ENCODE assay signal across 15 cellular contexts in the genomic region with DNA sequence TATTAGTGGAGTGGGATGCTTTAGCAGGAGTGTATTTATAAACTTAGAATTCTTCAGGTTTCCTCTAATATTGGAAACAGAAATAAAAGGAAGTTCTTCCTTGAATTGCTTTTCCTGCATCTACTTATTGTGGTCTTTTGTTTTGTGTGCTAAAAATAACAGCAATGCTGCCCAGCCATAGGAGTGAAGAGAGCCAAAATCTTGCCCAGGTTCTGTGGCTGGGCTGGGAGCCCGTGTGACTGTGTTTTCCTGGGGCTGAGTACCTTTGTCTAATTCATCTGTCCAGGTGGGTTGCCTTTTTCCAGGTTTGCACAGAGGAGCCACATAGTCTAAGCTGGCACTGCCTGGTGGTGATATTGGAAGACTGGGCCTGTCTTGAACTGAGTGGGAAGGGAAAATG.
DNase-seq lines count a peak whose midpoint lies in the region; ATAC-seq and TF ChIP-seq lines count a peak whose summit lies in the region.
"Had no signal": no experiment of that assay in that cellular context is flagged by ENCODE, and none has a peak within 500 bp of the region (broad histone marks: within the 10 kb centered on the region; RNA-seq: fewer than 3 reads in every experiment).

No MANE protein-coding gene starts in this region.

- no peaks in the 10 kb centered on the region for H3K79me2 ChIP-seq in GM23338 (replicated peaks; ENCODE audit: insufficient read depth)

- no peaks in the 10 kb centered on the region for H3F3A ChIP-seq in GM23338 (replicated peaks; ENCODE audit: low read depth)

- H3K4me1 Mint-ChIP-seq in GM23338 (peaks cover 4% of the 10 kb centered on the region; the same call in 1 of the 3 replicates), nephron (peaks cover 12% of the 10 kb centered on the region)
- no peaks in the 10 kb centered on the region for H3K4me1 Mint-ChIP-seq in activated T-helper 1 cell treated with anti-CD3 and anti-CD28 coated beads, Interleukin-12 subunit alpha, Interleukin-12 subunit beta, Interleukin-2, Interleukin-4 antibody, amounts not matched to agents 30 ng/mL and 10 ng/mL and 1 ng/mL, durations not matched to agents 14 hours and 24 hours and 36 hours (ENCODE audit: low read depth)
- H3K4me1 Mint-ChIP-seq: CD8-positive, alpha-beta memory T cell had no signal

- intact Hi-C loops in activated T-helper 1 cell treated with anti-CD3 and anti-CD28 coated beads, Interleukin-12 subunit alpha, Interleukin-12 subunit beta, Interleukin-2, Interleukin-4 antibody, amounts not matched to agents 30 ng/mL and 10 ng/mL and 1 ng/mL, durations not matched to agents 14 hours and 24 hours and 36 hours (cut with micrococcal nuclease): no loop called here

- H3K4me3 Mint-ChIP-seq in GM23338: no peak overlapping the region
- H3K4me3 Mint-ChIP-seq in nephron: no peak overlapping the region
- no peak overlapping the region for H3K4me3 Mint-ChIP-seq in activated T-helper 1 cell treated with anti-CD3 and anti-CD28 coated beads, Interleukin-12 subunit alpha, Interleukin-12 subunit beta, Interleukin-2, Interleukin-4 antibody, amounts not matched to agents 30 ng/mL and 10 ng/mL and 1 ng/mL, durations not matched to agents 14 hours and 24 hours and 36 hours
- H3K4me3 Mint-ChIP-seq: CD8-positive, alpha-beta memory T cell had no signal

- no peaks in the 10 kb centered on the region for H4K20me1 ChIP-seq in GM23338 (replicated peaks; ENCODE audit: insufficient read depth)
- H4K20me1 ChIP-seq: BLaER1 had no signal

- H3K36me3 Mint-ChIP-seq in GM23338 (ENCODE audit: low read depth) (no peaks in the 10 kb centered on the region), nephron (ENCODE audit: low read depth) (no peaks in the 10 kb centered on the region)
- H3K36me3 Mint-ChIP-seq in activated T-helper 1 cell treated with anti-CD3 and anti-CD28 coated beads, Interleukin-12 subunit alpha, Interleukin-12 subunit beta, Interleukin-2, Interleukin-4 antibody, amounts not matched to agents 30 ng/mL and 10 ng/mL and 1 ng/mL, durations not matched to agents 14 hours and 24 hours and 36 hours (ENCODE audit: low read depth): no peaks in the 10 kb centered on the region
- H3K36me3 Mint-ChIP-seq: CD8-positive, alpha-beta memory T cell had no signal

- no peak for ATAC-seq in GM23338

- H3K4me2 ChIP-seq in GM23338: no peak overlapping the region
- H3K4me2 ChIP-seq: BLaER1 had no signal

- H3K27me3 Mint-ChIP-seq in GM23338 (ENCODE audit: insufficient read depth, low read depth, poor library complexity) (no peaks in the 10 kb centered on the region), nephron (ENCODE audit: low read depth) (no peaks in the 10 kb centered on the region)
- H3K27me3 Mint-ChIP-seq in activated T-helper 1 cell treated with anti-CD3 and anti-CD28 coated beads, Interleukin-12 subunit alpha, Interleukin-12 subunit beta, Interleukin-2, Interleukin-4 antibody, amounts not matched to agents 30 ng/mL and 10 ng/mL and 1 ng/mL, durations not matched to agents 14 hours and 24 hours and 36 hours (ENCODE audit: insufficient read depth): peaks cover 2% of the 10 kb centered on the region

- DNase-seq in NCI-H1105 treated with DMSO at 0.1 percent for 48 hours (lab: John Stamatoyannopoulos, UW) (peak; percentile 20), NCI-H1105 (lab: John Stamatoyannopoulos, UW) (no peak), GM23338 (ENCODE audit: low spot score) (no peak), astrocyte of the hippocampus (ENCODE audit: low read depth, low spot score) (peak; percentile 18), RPMI8226 (no peak), DMS53 treated with DMSO at 0.1 percent for 48 hours (lab: John Stamatoyannopoulos, UW; ENCODE audit: unreplicated experiment) (no peak)
- DNase-seq in activated T-helper 1 cell treated with anti-CD3 and anti-CD28 coated beads, Interleukin-12 subunit alpha, Interleukin-12 subunit beta, Interleukin-2, Interleukin-4 antibody, amounts not matched to agents 30 ng/mL and 10 ng/mL and 1 ng/mL, durations not matched to agents 14 hours and 24 hours and 36 hours (ENCODE audit: low spot score): no peak
- DNase-seq: AML-193; Caco-2; CD8-positive, alpha-beta memory T cell; DMS53; H7 had no signal

- TF ChIP-seq CTCF in GM23338 (conservative IDR thresholded peaks at IDR 0.05; ENCODE audit: low read depth in 2 of 2) (no peak), nephron (IDR thresholded peaks at IDR 0.05; ENCODE audit: unreplicated experiment in 3 of 3) (no peak)

- no peak overlapping the region for H3K27ac ChIP-seq in GM23338 (ENCODE audit: low read depth)
- H3K27ac ChIP-seq: 22Rv1, BLaER1 had no signal

- no peak overlapping the region for H3K4me3 ChIP-seq in GM23338
- H3K4me3 ChIP-seq: BLaER1 had no signal

- H3K36me3 ChIP-seq in GM23338 (ENCODE audit: insufficient read depth): no peaks in the 10 kb centered on the region
- H3K36me3 ChIP-seq: BLaER1 had no signal

- H3K9me2 ChIP-seq in GM23338 (ENCODE audit: insufficient read depth): peaks cover 7% of the 10 kb centered on the region

- H3K9me3 Mint-ChIP-seq in GM23338 (no peaks in the 10 kb centered on the region; the same call in 1 of the 3 replicates), nephron (peaks cover 2% of the 10 kb centered on the region)
- H3K9me3 Mint-ChIP-seq in activated T-helper 1 cell treated with anti-CD3 and anti-CD28 coated beads, Interleukin-12 subunit alpha, Interleukin-12 subunit beta, Interleukin-2, Interleukin-4 antibody, amounts not matched to agents 30 ng/mL and 10 ng/mL and 1 ng/mL, durations not matched to agents 14 hours and 24 hours and 36 hours: no peaks in the 10 kb centered on the region

- no peaks in the 10 kb centered on the region for H3K4me1 ChIP-seq in GM23338 (ENCODE audit: insufficient read depth)
- H3K4me1 ChIP-seq: BLaER1, Caco-2 had no signal

- peak overlapping the region; percentile 47; the same call in 1 of the 2 replicates for H2AFZ ChIP-seq in GM23338

- no peaks in the 10 kb centered on the region for H3K27me3 ChIP-seq in GM23338 (ENCODE audit: insufficient read depth)
- H3K27me3 ChIP-seq: BLaER1 had no signal

- H3K27ac Mint-ChIP-seq in GM23338: no peak overlapping the region
- peak overlapping the region in 2 of 3 experiments; percentile 3 to 31 for H3K27ac Mint-ChIP-seq in nephron
- no peak overlapping the region for H3K27ac Mint-ChIP-seq in activated T-helper 1 cell treated with anti-CD3 and anti-CD28 coated beads, Interleukin-12 subunit alpha, Interleukin-12 subunit beta, Interleukin-2, Interleukin-4 antibody, amounts not matched to agents 30 ng/mL and 10 ng/mL and 1 ng/mL, durations not matched to agents 14 hours and 24 hours and 36 hours
- H3K27ac Mint-ChIP-seq: CD8-positive, alpha-beta memory T cell had no signal

TF ChIP-seq in GM23338, 12 proteins besides CTCF, POLR2A, EP300 and RAD21 (continues in another document):
- no peak for TF ChIP-seq REST (IDR thresholded peaks at IDR 0.05; ENCODE audit: unreplicated experiment)
- TF ChIP-seq STAT1 (IDR thresholded peaks at IDR 0.05; ENCODE audit: unreplicated experiment): no peak
- TF ChIP-seq, protein P1, sequence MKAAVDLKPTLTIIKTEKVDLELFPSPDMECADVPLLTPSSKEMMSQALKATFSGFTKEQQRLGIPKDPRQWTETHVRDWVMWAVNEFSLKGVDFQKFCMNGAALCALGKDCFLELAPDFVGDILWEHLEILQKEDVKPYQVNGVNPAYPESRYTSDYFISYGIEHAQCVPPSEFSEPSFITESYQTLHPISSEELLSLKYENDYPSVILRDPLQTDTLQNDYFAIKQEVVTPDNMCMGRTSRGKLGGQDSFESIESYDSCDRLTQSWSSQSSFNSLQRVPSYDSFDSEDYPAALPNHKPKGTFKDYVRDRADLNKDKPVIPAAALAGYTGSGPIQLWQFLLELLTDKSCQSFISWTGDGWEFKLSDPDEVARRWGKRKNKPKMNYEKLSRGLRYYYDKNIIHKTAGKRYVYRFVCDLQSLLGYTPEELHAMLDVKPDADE (IDR thresholded peaks at IDR 0.05): no peak
- no peak for TF ChIP-seq ZNF114 (CRISPR knock-in tag; IDR thresholded peaks at IDR 0.05)
- no peak for TF ChIP-seq ZNF331 (CRISPR knock-in tag; IDR thresholded peaks at IDR 0.05; ENCODE audit: low read depth)

Comparison
In these comparisons a context has a peak if more than half of its experiments do, and no peak if none do; other contexts are left out.
1. DNase-seq: peak in NCI-H1105 treated with DMSO at 0.1 percent for 48 hours (single experiment) and astrocyte of the hippocampus (single experiment); none in NCI-H1105 (single experiment), GM23338 (single experiment), RPMI8226 (single experiment), DMS53 treated with DMSO at 0.1 percent for 48 hours (single experiment) and activated T-helper 1 cell treated with anti-CD3 and anti-CD28 coated beads, Interleukin-12 subunit alpha, Interleukin-12 subunit beta, Interleukin-2, Interleukin-4 antibody, amounts not matched to agents 30 ng/mL and 10 ng/mL and 1 ng/mL, durations not matched to agents 14 hours and 24 hours and 36 hours (single experiment).
2. H3K27ac Mint-ChIP-seq: peak in nephron (2 of 3); none in GM23338 (single experiment) and activated T-helper 1 cell treated with anti-CD3 and anti-CD28 coated beads, Interleukin-12 subunit alpha, Interleukin-12 subunit beta, Interleukin-2, Interleukin-4 antibody, amounts not matched to agents 30 ng/mL and 10 ng/mL and 1 ng/mL, durations not matched to agents 14 hours and 24 hours and 36 hours (single experiment).